In the genomic region with DNA sequence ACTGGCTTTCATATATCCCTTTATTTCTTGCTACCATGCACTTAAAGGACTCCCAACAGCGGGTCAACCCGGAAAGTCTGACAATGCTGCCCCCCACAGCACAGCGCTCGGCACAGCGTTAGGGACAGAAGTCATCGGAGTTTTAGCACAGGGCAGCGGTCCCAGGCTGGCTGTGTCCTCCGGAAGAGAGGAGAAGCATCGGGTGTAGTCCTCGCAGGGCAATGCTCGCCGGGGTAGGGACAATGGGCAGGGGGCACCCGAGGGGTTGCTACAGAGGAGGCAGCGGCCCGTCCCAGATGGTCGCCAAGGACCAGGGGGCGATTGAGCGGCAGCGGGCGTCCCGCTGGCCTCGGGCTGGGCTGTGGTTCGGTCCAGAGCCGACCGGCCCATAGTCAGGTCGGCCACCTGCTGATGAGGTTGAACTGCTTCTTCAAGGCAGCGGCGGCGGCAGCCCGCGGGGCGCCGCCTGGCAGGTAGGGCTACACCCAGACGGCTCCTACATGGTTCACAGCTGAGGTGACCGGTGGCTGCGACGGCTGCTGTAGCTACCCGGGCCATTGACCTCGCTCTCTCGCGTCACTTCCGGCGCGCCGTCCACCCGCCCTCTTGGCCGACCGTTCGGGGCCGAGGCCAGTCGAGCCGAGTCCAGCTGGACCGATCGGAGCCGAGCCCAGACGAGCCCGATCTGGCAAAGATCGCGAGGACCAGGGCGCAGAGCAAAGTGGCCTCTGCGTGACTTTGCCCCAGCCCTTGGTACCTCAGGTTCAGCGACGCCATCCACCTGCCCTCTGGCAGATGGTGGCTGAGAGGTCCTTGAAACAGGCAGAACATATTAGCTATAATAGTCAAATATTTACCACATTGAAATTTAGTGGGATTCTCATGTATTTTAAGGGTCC, we compare ENCODE assay signal across 8 cellular contexts. TPM values are rescaled to one million over a fixed set of nuclear protein-coding genes. Genes with fewer than 3 reads are reported as not detected.
DNase-seq lines count a peak whose midpoint lies in the region; ATAC-seq and TF ChIP-seq lines count a peak whose summit lies in the region.

No MANE protein-coding gene starts in this region.

- H3K4me2 ChIP-seq in PC-3 (ENCODE audit: low read length) = peak overlapping the region; percentile 95

- peak overlapping the region; percentile 95 to 98 (median 96) for H3K27ac Mint-ChIP-seq in CD4-positive, CD25-positive, alpha-beta regulatory T cell

- POLR2A ChIA-PET in PC-3 (lab: Charles Lee; ENCODE audit: unreplicated experiment) = interaction anchor here (0.6 to 0.7 kb wide), 2 partner anchors 90 to 118 kb away, joined by 3 read pairs; no protein-coding TSS in a partner anchor

- H3F3A ChIP-seq in PC-3 (ENCODE audit: low read length, unreplicated experiment) = no peaks in the 10 kb centered on the region

- H2AFZ ChIP-seq in PC-3 (ENCODE audit: low read length) = peak overlapping the region; percentile 85

- no peaks in the 10 kb centered on the region for H4K20me1 ChIP-seq in PC-3 (ENCODE audit: low read length)

- DNase-seq in CD4-positive, CD25-positive, alpha-beta regulatory T cell = peak; percentile 65 to 82 (median 75)
- peak; percentile 93 for DNase-seq in HuH-7 (ENCODE audit: low spot score)
- DNase-seq in PC-3 = peak; percentile 80
- peak; percentile 56 for DNase-seq in activated T-helper 1 cell treated with Interleukin-2 at 50 U/mL for 16 hours (ENCODE audit: low read depth)
- DNase-seq in esophagus squamous epithelium (lab: John Stamatoyannopoulos, UW) = peak; percentile 47
- DNase-seq in stimulated activated CD8-positive, alpha-beta memory T cell treated with anti-CD3 and anti-CD28 coated beads, Interleukin-4, amount 100 ng/mL, for 48 hours = peak; percentile 91

- H3K4me1 ChIP-seq in CD4-positive, CD25-positive, alpha-beta regulatory T cell (ENCODE audit: control insufficient read depth, insufficient read depth, low read length, poor library complexity, severe bottlenecking) = peaks cover 24% of the 10 kb centered on the region
- H3K4me1 ChIP-seq in PC-3 (ENCODE audit: insufficient read depth, low read length) = peaks cover 24% of the 10 kb centered on the region
- H3K4me1 ChIP-seq in esophagus squamous epithelium = peaks cover 12 to 43% (median 30%) of the 10 kb centered on the region in 3 donors
- peaks cover 4 to 21% of the 10 kb centered on the region in 2 donors for H3K4me1 ChIP-seq in muscle layer of duodenum (ENCODE audit: control insufficient read depth in 1 of 2, insufficient read depth in 2 of 2, low read length in 2 of 2)

- no peaks in the 10 kb centered on the region for H3K36me3 ChIP-seq in CD4-positive, CD25-positive, alpha-beta regulatory T cell (ENCODE audit: control insufficient read depth, insufficient read depth, low read length)
- H3K36me3 ChIP-seq in PC-3 (ENCODE audit: low read depth, low read length) = no peaks in the 10 kb centered on the region
- no peaks in the 10 kb centered on the region for H3K36me3 ChIP-seq in esophagus squamous epithelium
- no peaks in the 10 kb centered on the region for H3K36me3 ChIP-seq in muscle layer of duodenum (ENCODE audit: control insufficient read depth in 1 of 2, insufficient read depth in 2 of 2, low read length in 2 of 2)

- no peaks in the 10 kb centered on the region for H3K27me3 ChIP-seq in CD4-positive, CD25-positive, alpha-beta regulatory T cell (ENCODE audit: control insufficient read depth, insufficient read depth, low read length)
- H3K27me3 ChIP-seq in PC-3 (ENCODE audit: low read length) (no peaks in the 10 kb centered on the region), esophagus squamous epithelium (no peaks in the 10 kb centered on the region), muscle layer of duodenum (ENCODE audit: low read depth, low read length) (no peaks in the 10 kb centered on the region)

- H3K4me1 Mint-ChIP-seq in CD4-positive, CD25-positive, alpha-beta regulatory T cell = peaks cover 17 to 47% (median 36%) of the 10 kb centered on the region in 4 donors

- TSS peak; percentile 56 for BruUV-seq in PC-3 (replicated peaks; lab: Mats Ljungman, UMichigan)

- TF ChIP-seq CTCF in PC-3 (conservative IDR thresholded peaks at IDR 0.05; ENCODE audit: low read depth, low read length) (peak; percentile 21; the same call in 1 of the 2 replicates), esophagus squamous epithelium (IDR thresholded peaks at IDR 0.05) (peak in 2 of 6 experiments; percentile 20 to 30)

- H3K9me2 ChIP-seq in PC-3 (replicated peaks; ENCODE audit: low read length) = no peaks in the 10 kb centered on the region

- H3K9me3 ChIP-seq in CD4-positive, CD25-positive, alpha-beta regulatory T cell (ENCODE audit: control insufficient read depth in 2 of 2, low read length in 2 of 2) = no peaks in the 10 kb centered on the region
- H3K9me3 ChIP-seq in PC-3 (ENCODE audit: low read length) (no peaks in the 10 kb centered on the region), esophagus squamous epithelium (no peaks in the 10 kb centered on the region), muscle layer of duodenum (ENCODE audit: control insufficient read depth in 1 of 2, low read length in 2 of 2) (no peaks in the 10 kb centered on the region)

- no peaks in the 10 kb centered on the region for H3K27me3 Mint-ChIP-seq in CD4-positive, CD25-positive, alpha-beta regulatory T cell

- no peaks in the 10 kb centered on the region for H3K9me3 Mint-ChIP-seq in CD4-positive, CD25-positive, alpha-beta regulatory T cell

- peak; percentile 16 to 22 for ATAC-seq in CD4-positive, CD25-positive, alpha-beta regulatory T cell (ENCODE audit: low read depth in 2 of 2)
- ATAC-seq in GM19452 (IDR thresholded peaks at IDR 0.05; ENCODE audit: unreplicated experiment) (peak; percentile 44), PC-3 (peak; percentile 58)

- intact Hi-C loops in PC-3 (cut with micrococcal nuclease) = loop anchor here (5.0 kb wide), 1 partner anchor 50 kb away; no protein-coding TSS in a partner anchor
- intact Hi-C loops in esophagus squamous epithelium (cut with DNase I) = loop anchor here (5.0 kb wide), 1 partner anchor 45 kb away; no protein-coding TSS in a partner anchor

- peak overlapping the region; percentile 96 to 99 (median 98) for H3K4me3 Mint-ChIP-seq in CD4-positive, CD25-positive, alpha-beta regulatory T cell

- H3K4me3 ChIP-seq in CD4-positive, CD25-positive, alpha-beta regulatory T cell (ENCODE audit: low read depth, low read length) = peak overlapping the region; percentile 84
- H3K4me3 ChIP-seq in PC-3 (ENCODE audit: low read length) (peak overlapping the region; percentile 82), esophagus squamous epithelium (peak overlapping the region; percentile 65 to 84 (median 75)), muscle layer of duodenum (ENCODE audit: low read depth in 1 of 2, low read length in 2 of 2) (peak overlapping the region; percentile 81)

- TF ChIP-seq POLR2A in esophagus squamous epithelium (IDR thresholded peaks at IDR 0.05) = peak in 2 of 4 donors; percentile 62 to 64

- peak overlapping the region; percentile 80 for H3K9ac ChIP-seq in PC-3 (ENCODE audit: low read length)

- peak overlapping the region; percentile 73 for H3K27ac ChIP-seq in CD4-positive, CD25-positive, alpha-beta regulatory T cell (ENCODE audit: insufficient read depth, low read length, poor library complexity, severe bottlenecking)
- H3K27ac ChIP-seq in PC-3 (ENCODE audit: low read length) (no peak overlapping the region; the same call in 1 of the 2 replicates), esophagus squamous epithelium (peak overlapping the region; percentile 81 to 95 (median 86)), muscle layer of duodenum (ENCODE audit: low read length) (peak overlapping the region; percentile 86)

- H3K79me2 ChIP-seq in PC-3 (ENCODE audit: low read length) = peaks cover 2% of the 10 kb centered on the region

- CTCF ChIA-PET in PC-3 (lab: Charles Lee) = interaction anchor here (1.0 kb wide), 1 partner anchor 119 kb away, joined by 8 read pairs; no protein-coding TSS in a partner anchor

- H3K36me3 Mint-ChIP-seq in CD4-positive, CD25-positive, alpha-beta regulatory T cell = peaks cover 5% of the 10 kb centered on the region

- WGBS in esophagus squamous epithelium, 2 donors = 0 to 1% methylated on average over 4 to 13 of the region's 63 CpGs

RNA-seq across cellular contexts. Expression of a gene that starts 4.7 kb away (rescaled TPM):
- total RNA-seq in CD4-positive, CD25-positive, alpha-beta regulatory T cell = 44.0 TPM
- polyA plus RNA-seq in CD4-positive, CD25-positive, alpha-beta regulatory T cell = 10 to 100 TPM; 46.5 to 70.3 (median 54.5) TPM
- 30.5 and 31.0 TPM in 2 replicates for total RNA-seq in PC-3 (2014; rRNA removed)
- total RNA-seq in esophagus squamous epithelium = 10 to 100 TPM; 20.4 to 35.5 (median 22.6) TPM
